Comparison of ENCODE assay signal across 8 cellular contexts in genomic region chr17:42405963-42406495, GRCh38. TPM values are rescaled to one million over a fixed set of nuclear protein-coding genes. Genes with fewer than 3 reads are reported as not detected.
DNase-seq lines count a peak whose midpoint lies in the region; ATAC-seq and TF ChIP-seq lines count a peak whose summit lies in the region.

No MANE protein-coding gene starts in this region.

- no peak overlapping the region for H3K4me2 ChIP-seq in OCI-LY1 (ENCODE audit: low read length)

- no peaks in the 10 kb centered on the region for H3K9me2 ChIP-seq in OCI-LY1 (ENCODE audit: low read depth, low read length)

- TF ChIP-seq EP300 in esophagus muscularis mucosa (IDR thresholded peaks at IDR 0.05) = no peak

- POLR2A ChIA-PET in HEK293 (lab: Yijun Ruan, JAX) = interaction anchor here (0.7 to 3.3 kb wide), 7 partner anchors 8 to 217 kb away, joined by 3 to 41 read pairs (median 4); partner anchors contain the start of genes CAVIN1 and STAT3

- H3K27me3 ChIP-seq in OCI-LY1 (ENCODE audit: insufficient read depth, low read length) = peaks cover 10% of the 10 kb centered on the region; the same call in 1 of the 2 replicates
- H3K27me3 ChIP-seq in esophagus muscularis mucosa = no peaks in the 10 kb centered on the region

- no peaks in the 10 kb centered on the region for H3K9me3 Mint-ChIP-seq in nephron

- intact Hi-C loops in esophagus muscularis mucosa (cut with DNase I) = loop anchor here (1.0 kb wide), 1 partner anchor 83 kb away; no protein-coding TSS in a partner anchor

- H3K36me3 ChIP-seq in HEK293 (ENCODE audit: control insufficient read depth in 2 of 2, insufficient read depth in 1 of 2, low read length in 2 of 2) (peaks cover 3 to 7% of the 10 kb centered on the region in 2 experiments; a peak in 1 of 3 replicates), OCI-LY1 (ENCODE audit: insufficient read depth, low read length) (no peaks in the 10 kb centered on the region), esophagus muscularis mucosa (peaks cover 20 to 41% (median 31%) of the 10 kb centered on the region in 4 donors)

- no peak for ATAC-seq in GM21786 (IDR thresholded peaks at IDR 0.05; ENCODE audit: unreplicated experiment)

- H3K27ac ChIP-seq in HEK293 (ENCODE audit: extremely low read depth, low read depth, low read length) (no peak overlapping the region), OCI-LY1 (ENCODE audit: low read depth, low read length, poor library complexity, severe bottlenecking) (no peak overlapping the region), esophagus muscularis mucosa (replicated peaks in 1 of 4) (peak overlapping the region; percentile 97 to 100 (median 100))

- peak; percentile 69 to 81 for DNase-seq in AML-193 (lab: John Stamatoyannopoulos, UW)
- DNase-seq in activated T-cell treated with anti-CD3 and anti-CD28 coated beads for 48 hours (ENCODE audit: low read depth) = peak; percentile 78
- peak; percentile 96 for DNase-seq in esophagus muscularis mucosa (ENCODE audit: extremely low spot score)
- DNase-seq in stimulated activated naive CD4-positive, alpha-beta T cell treated with Interleukin-2 at 50 U/mL for 16 hours (lab: John Stamatoyannopoulos, UW) = peak; percentile 66

- H3K4me1 Mint-ChIP-seq in nephron = peaks cover 42% of the 10 kb centered on the region

- H3K4me1 ChIP-seq in HEK293 (ENCODE audit: control insufficient read depth, insufficient read depth, low read length) (0 out of 2 replicates have a peak, but pooled peaks cover 3% of the 10 kb centered on the region), OCI-LY1 (ENCODE audit: insufficient read depth, low read length, severe bottlenecking) (no peaks in the 10 kb centered on the region), esophagus muscularis mucosa (peaks cover 89 to 98% (median 97%) of the 10 kb centered on the region in 4 donors)

- 39% methylated on average over 26 of the region's 26 CpGs for WGBS in esophagus muscularis mucosa

- H3K4me3 ChIP-seq in HEK293 (ENCODE audit: low read depth, low read length) (no peak overlapping the region), OCI-LY1 (ENCODE audit: low read depth, low read length, poor library complexity, severe bottlenecking) (no peak overlapping the region), esophagus muscularis mucosa (peak overlapping the region in 2 of 4 donors; percentile 1 to 17)

- peak; percentile 88 for TF ChIP-seq CTCF in HEK293 (tag by site-specific recombination; IDR thresholded peaks at IDR 0.05)
- peak; percentile 93 for TF ChIP-seq CTCF in OCI-LY1 (IDR thresholded peaks at IDR 0.05; ENCODE audit: low read length)
- peak; percentile 88 to 91 (median 88) for TF ChIP-seq CTCF in esophagus muscularis mucosa (IDR thresholded peaks at IDR 0.05)
- TF ChIP-seq CTCF in nephron (IDR thresholded peaks at IDR 0.05; ENCODE audit: unreplicated experiment in 3 of 3) = peak; percentile 69 to 82 (median 74)

- H3F3A ChIP-seq in OCI-LY1 (ENCODE audit: insufficient read depth, low read length) = no peaks in the 10 kb centered on the region

- no peaks in the 10 kb centered on the region for H3K36me3 Mint-ChIP-seq in nephron (ENCODE audit: low read depth)

- H3K9ac ChIP-seq in OCI-LY1 (ENCODE audit: low read length) = no peak overlapping the region

- no peaks in the 10 kb centered on the region for H3K79me2 ChIP-seq in OCI-LY1 (ENCODE audit: insufficient read depth, low read length)

- peak overlapping the region in 1 of 3 experiments; percentile 55 for H3K27ac Mint-ChIP-seq in nephron

- peaks cover 11% of the 10 kb centered on the region for H3K27me3 Mint-ChIP-seq in nephron (ENCODE audit: low read depth)

- TF ChIP-seq POLR2A in esophagus muscularis mucosa (IDR thresholded peaks at IDR 0.05; ENCODE audit: low read depth) = no peak

- H3K4me3 Mint-ChIP-seq in nephron = peak overlapping the region in 1 of 3 experiments; percentile 29

- no peaks in the 10 kb centered on the region for H4K20me1 ChIP-seq in OCI-LY1 (ENCODE audit: insufficient read depth, low read length)

- no peak overlapping the region for H2AFZ ChIP-seq in OCI-LY1 (ENCODE audit: low read length)

- no peaks in the 10 kb centered on the region for H3K9me3 ChIP-seq in HEK293 (ENCODE audit: control insufficient read depth, insufficient read depth, low read depth, low read length)
- H3K9me3 ChIP-seq in OCI-LY1 (ENCODE audit: low read length) = no peaks in the 10 kb centered on the region
- H3K9me3 ChIP-seq in esophagus muscularis mucosa = no peaks in the 10 kb centered on the region

- CTCF ChIA-PET in HEK293 (lab: Yijun Ruan, JAX) = interaction anchor here (0.6 to 13.6 kb wide), 38 partner anchors 9 to 401 kb away, joined by 3 to 378 read pairs (median 4); partner anchors contain the start of genes CAVIN1 and STAT3

TF ChIP-seq in HEK293, 187 proteins besides CTCF, POLR2A, EP300 and RAD21 (continues in another document):
- TF ChIP-seq ZNF561 (tag by site-specific recombination; IDR thresholded peaks at IDR 0.05; ENCODE audit: borderline replicate concordance) (no peak), ZNF785 (tag by site-specific recombination; IDR thresholded peaks at IDR 0.05) (no peak), KLF16 (tag by site-specific recombination; IDR thresholded peaks at IDR 0.05) (no peak), ZNF544 (tag by site-specific recombination; IDR thresholded peaks at IDR 0.05) (no peak), ZNF302 (tag by site-specific recombination; IDR thresholded peaks at IDR 0.05; ENCODE audit: low read depth) (no peak), BCL11B (tag by site-specific recombination; IDR thresholded peaks at IDR 0.05; ENCODE audit: low read depth) (no peak), ZNF175 (tag by site-specific recombination; IDR thresholded peaks at IDR 0.05) (no peak), ZNF621 (tag by site-specific recombination; IDR thresholded peaks at IDR 0.05) (no peak), ZNF341 (tag by site-specific recombination; IDR thresholded peaks at IDR 0.05; ENCODE audit: low read depth) (no peak), ZNF654 (tag by site-specific recombination; IDR thresholded peaks at IDR 0.05; ENCODE audit: low read depth) (peak; percentile 93), KLF1 (tag by site-specific recombination; IDR thresholded peaks at IDR 0.05) (no peak), KLF9 (tag by site-specific recombination; IDR thresholded peaks at IDR 0.05; ENCODE audit: low read depth) (peak; percentile 55; the same call in 1 of the 2 replicates), ZNF76 (tag by site-specific recombination; IDR thresholded peaks at IDR 0.05; ENCODE audit: borderline replicate concordance, low read depth) (0 out of 2 replicates have a peak, but pooled peaks have one; percentile 6), ZNF169 (tag by site-specific recombination; IDR thresholded peaks at IDR 0.05) (no peak), PRDM10 (tag by site-specific recombination; IDR thresholded peaks at IDR 0.05) (peak; percentile 98), ATF2 (tag by site-specific recombination; IDR thresholded peaks at IDR 0.05; ENCODE audit: low read depth) (no peak), SETDB1 (IDR thresholded peaks at IDR 0.05; ENCODE audit: insufficient read length, low read length) (no peak), ZNF19 (tag by site-specific recombination; IDR thresholded peaks at IDR 0.05; ENCODE audit: low read depth) (no peak)
- TF ChIP-seq, protein P1, sequence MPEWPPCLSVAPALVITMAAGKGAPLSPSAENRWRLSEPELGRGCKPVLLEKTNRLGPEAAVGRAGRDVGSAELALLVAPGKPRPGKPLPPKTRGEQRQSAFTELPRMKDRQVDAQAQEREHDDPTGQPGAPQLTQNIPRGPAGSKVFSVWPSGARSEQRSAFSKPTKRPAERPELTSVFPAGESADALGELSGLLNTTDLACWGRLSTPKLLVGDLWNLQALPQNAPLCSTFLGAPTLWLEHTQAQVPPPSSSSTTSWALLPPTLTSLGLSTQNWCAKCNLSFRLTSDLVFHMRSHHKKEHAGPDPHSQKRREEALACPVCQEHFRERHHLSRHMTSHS (tag by site-specific recombination; IDR thresholded peaks at IDR 0.05) = no peak

RNA-seq across cellular contexts. Expression of gene CAVIN1, which starts 17.0 kb away (rescaled TPM):
- 1,000 to 10,000 TPM in 2 of 4 donors, 100 to 1,000 TPM in 2; 619 to 1,181 (median 1,019) TPM for total RNA-seq in esophagus muscularis mucosa

RNA-seq across cellular contexts. Expression of gene STAT3, which starts 17.8 kb away (rescaled TPM):
- total RNA-seq in esophagus muscularis mucosa = 100 to 1,000 TPM; 137 to 260 (median 211) TPM

RNA-seq across cellular contexts. Expression of gene ATP6V0A1, which starts 52.6 kb away (rescaled TPM):
- total RNA-seq in esophagus muscularis mucosa = 10 to 100 TPM; 51.9 to 74.9 (median 63.9) TPM

Comparison
In these comparisons a context has a peak if more than half of its experiments do, and no peak if none do; other contexts are left out.
1. H3K27ac ChIP-seq: peak in esophagus muscularis mucosa (4 of 4); none in HEK293 (single experiment) and OCI-LY1 (single experiment).
2. Peak in every context shown above with its lines, with median percentiles within 50 percentile points of each other: DNase-seq and CTCF ChIP-seq.